In genomic region chr12:117724545-117724944, GRCh38 we compare ENCODE assay signal across 16 cellular contexts.
"Had no signal": no experiment of that assay in that cellular context is flagged by ENCODE, and none has a peak within 500 bp of the region (broad histone marks: within the 10 kb centered on the region; RNA-seq: fewer than 3 reads in every experiment).

No MANE protein-coding gene starts in this region.

- H3K36me3 ChIP-seq: adrenal gland, lower lobe of right lung, neural progenitor cell, ovary, upper lobe of right lung had no signal

- H3K4me3 ChIP-seq: adrenal gland, body of pancreas, lower lobe of right lung, neural progenitor cell, ovary, upper lobe of right lung had no signal

- H3K9me3 ChIP-seq: adrenal gland, body of pancreas, lower lobe of right lung, ovary, upper lobe of right lung had no signal

- H3K4me1 Mint-ChIP-seq: central memory CD8-positive, alpha-beta T cell; neural progenitor cell had no signal

- H3K27ac Mint-ChIP-seq: effector memory CD8-positive, alpha-beta T cell; neural progenitor cell; stimulated activated naive CD8-positive, alpha-beta T cell treated with anti-CD3 and anti-CD28 coated beads, Interleukin-15, Interleukin-2, amounts not matched to agents 100 ng/mL and 50 ng/mL, for 24 hours had no signal

- DNase-seq: activated CD4-positive, CD25-positive, alpha-beta regulatory T cell; activated naive CD4-positive, alpha-beta T cell treated with anti-CD3 and anti-CD28 coated beads, Interleukin-2, amount 50 U/mL, for 16 hours; activated T-cell treated with anti-CD3 and anti-CD28 coated beads, Interleukin-2, amount 50 U/mL, for 1 hour; adrenal gland; body of pancreas; effector memory CD8-positive, alpha-beta T cell; erythroblast; lower lobe of right lung; midbrain; ovary; retina; stimulated activated CD4-positive, alpha-beta T cell treated with anti-CD3 and anti-CD28 coated beads, Interleukin-4, amount 100 ng/mL, for 1 hour; upper lobe of right lung had no signal

- H3K4me1 ChIP-seq: adrenal gland, body of pancreas, lower lobe of right lung, upper lobe of right lung had no signal

- H3K27ac ChIP-seq: adrenal gland, body of pancreas, lower lobe of right lung, neural progenitor cell, ovary, upper lobe of right lung had no signal

- H3K4me3 Mint-ChIP-seq: central memory CD8-positive, alpha-beta T cell; effector memory CD8-positive, alpha-beta T cell; neural progenitor cell; stimulated activated naive CD8-positive, alpha-beta T cell treated with anti-CD3 and anti-CD28 coated beads, Interleukin-15, Interleukin-2, amounts not matched to agents 100 ng/mL and 50 ng/mL, for 24 hours had no signal

- H3K27me3 Mint-ChIP-seq: effector memory CD8-positive, alpha-beta T cell; stimulated activated naive CD8-positive, alpha-beta T cell treated with anti-CD3 and anti-CD28 coated beads, Interleukin-15, Interleukin-2, amounts not matched to agents 100 ng/mL and 50 ng/mL, for 24 hours had no signal

- H3K36me3 Mint-ChIP-seq: neural progenitor cell had no signal

- ATAC-seq: body of pancreas; effector memory CD8-positive, alpha-beta T cell; lower lobe of right lung; upper lobe of right lung had no signal

- H3K27me3 ChIP-seq: adrenal gland, body of pancreas, neural progenitor cell, ovary had no signal
